In genomic region chr6:75830959-75831885, GRCh38 we compare ENCODE assay signal across 10 cellular contexts.
A peak's percentile ranks its signal among the peaks of the same experiment; 100 is the strongest.
DNase-seq lines count a peak whose midpoint lies in the region; ATAC-seq, FAIRE-seq and TF ChIP-seq lines count a peak whose summit lies in the region.
"Had no signal": no experiment of that assay in that cellular context is flagged by ENCODE, and none has a peak within 500 bp of the region (broad histone marks: within the 10 kb centered on the region; RNA-seq: fewer than 3 reads in every experiment).

No MANE protein-coding gene starts in this region.

- no peak overlapping the region for H3K27ac ChIP-seq in kidney (ENCODE audit: low read depth in 2 of 2, low read length in 2 of 2)
- H3K27ac ChIP-seq in hepatocyte: no peak overlapping the region

- no peak overlapping the region for H3K9ac ChIP-seq in kidney (ENCODE audit: low read length in 2 of 2)

- H3K9me2 ChIP-seq in hepatocyte (replicated peaks; ENCODE audit: insufficient read depth): no peaks in the 10 kb centered on the region

- CTCF ChIA-PET in activated naive CD4-positive, alpha-beta T cell treated with anti-CD3 and anti-CD28 coated beads for 36 hours (lab: Charles Lee): no interaction called here

- H3K36me3 ChIP-seq in kidney (ENCODE audit: control insufficient read depth in 1 of 2, insufficient read depth in 2 of 2, low read length in 2 of 2) (peaks cover 11 to 26% of the 10 kb centered on the region in 2 donors), hepatocyte (replicated peaks; ENCODE audit: insufficient read depth, low read depth) (no peaks in the 10 kb centered on the region)

- H3K79me2 ChIP-seq in hepatocyte: peaks cover 1% of the 10 kb centered on the region

- no peaks in the 10 kb centered on the region for H3K27me3 ChIP-seq in hepatocyte

- H3K4me2 ChIP-seq in hepatocyte: no peak overlapping the region

- intact Hi-C loops in activated naive CD4-positive, alpha-beta T cell treated with anti-CD3 and anti-CD28 coated beads for 36 hours (cut with micrococcal nuclease): loop anchor here (1.0 to 2.0 kb wide), 2 partner anchors 49 to 82 kb away; partner anchors contain the start of gene MYO6
- intact Hi-C loops in kidney (cut with DNase I): no loop called here

- no peaks in the 10 kb centered on the region for H3K9me3 ChIP-seq in kidney (ENCODE audit: control insufficient read depth in 1 of 2, low read length in 2 of 2)
- no peaks in the 10 kb centered on the region for H3K9me3 ChIP-seq in hepatocyte (ENCODE audit: low read depth)

- H3K4me3 Mint-ChIP-seq in activated naive CD4-positive, alpha-beta T cell treated with anti-CD3 and anti-CD28 coated beads for 36 hours: no peak overlapping the region
- H3K4me3 Mint-ChIP-seq in activated naive CD8-positive, alpha-beta T cell treated with anti-CD3 and anti-CD28 coated beads, Interleukin-2, amount 50 U/mL, for 24 hours: no peak overlapping the region
- H3K4me3 Mint-ChIP-seq in stimulated activated naive CD8-positive, alpha-beta T cell treated with anti-CD3 and anti-CD28 coated beads, Interleukin-15, amount 100 ng/mL, for 72 hours: no peak overlapping the region
- H3K4me3 Mint-ChIP-seq: CD8-positive, alpha-beta memory T cell; stimulated activated naive CD8-positive, alpha-beta T cell treated with anti-CD3 and anti-CD28 coated beads, Interleukin-15, Interleukin-2, amounts not matched to agents 100 ng/mL and 50 ng/mL, for 24 hours had no signal

- DNase-seq in activated naive CD4-positive, alpha-beta T cell treated with anti-CD3 and anti-CD28 coated beads for 36 hours: peak; percentile 39
- DNase-seq in activated naive CD4-positive, alpha-beta T cell (lab: John Stamatoyannopoulos, UW): no peak
- DNase-seq in activated naive CD8-positive, alpha-beta T cell treated with anti-CD3 and anti-CD28 coated beads, Interleukin-2, amount 50 U/mL, for 24 hours: no peak
- DNase-seq in stimulated activated naive CD8-positive, alpha-beta T cell treated with anti-CD3 and anti-CD28 coated beads, Interleukin-15, amount 100 ng/mL, for 72 hours: peak; percentile 5 to 28
- DNase-seq in kidney (no peak), hepatocyte (ENCODE audit: low spot score) (no peak), DMS153 (lab: John Stamatoyannopoulos, UW) (no peak)
- DNase-seq: CD8-positive, alpha-beta memory T cell had no signal

- H4K20me1 ChIP-seq in hepatocyte (ENCODE audit: insufficient read depth, poor library complexity, severe bottlenecking): no peaks in the 10 kb centered on the region

- H3K27ac Mint-ChIP-seq in activated naive CD4-positive, alpha-beta T cell treated with anti-CD3 and anti-CD28 coated beads for 36 hours: no peak overlapping the region
- no peak overlapping the region for H3K27ac Mint-ChIP-seq in activated naive CD8-positive, alpha-beta T cell treated with anti-CD3 and anti-CD28 coated beads, Interleukin-2, amount 50 U/mL, for 24 hours
- no peak overlapping the region for H3K27ac Mint-ChIP-seq in stimulated activated naive CD8-positive, alpha-beta T cell treated with anti-CD3 and anti-CD28 coated beads, Interleukin-15, amount 100 ng/mL, for 72 hours
- H3K27ac Mint-ChIP-seq: CD8-positive, alpha-beta memory T cell; stimulated activated naive CD8-positive, alpha-beta T cell treated with anti-CD3 and anti-CD28 coated beads, Interleukin-15, Interleukin-2, amounts not matched to agents 100 ng/mL and 50 ng/mL, for 24 hours had no signal

- H3K4me1 ChIP-seq in kidney (ENCODE audit: control insufficient read depth in 1 of 2, insufficient read depth in 1 of 2, low read depth in 1 of 2, low read length in 2 of 2): no peaks in the 10 kb centered on the region
- no peaks in the 10 kb centered on the region for H3K4me1 ChIP-seq in hepatocyte (ENCODE audit: insufficient read depth)

- H2AFZ ChIP-seq in hepatocyte: no peak overlapping the region

- FAIRE-seq in kidney (lab: Jason Lieb, UNC): no peak

- 91% methylated on average over 12 of the region's 12 CpGs for WGBS in hepatocyte (ENCODE audit: low lambda C conversion rate, missing lambda C conversion rate)

- no peak for TF ChIP-seq CTCF in kidney (IDR thresholded peaks at IDR 0.05; ENCODE audit: borderline replicate concordance, extremely low read depth, insufficient read depth)
- TF ChIP-seq CTCF in hepatocyte (IDR thresholded peaks at IDR 0.05; ENCODE audit: poor library complexity): no peak

- H3K4me1 Mint-ChIP-seq in activated naive CD4-positive, alpha-beta T cell treated with anti-CD3 and anti-CD28 coated beads for 36 hours (ENCODE audit: low read depth): peaks cover 9% of the 10 kb centered on the region
- peaks cover 6% of the 10 kb centered on the region for H3K4me1 Mint-ChIP-seq in activated naive CD8-positive, alpha-beta T cell treated with anti-CD3 and anti-CD28 coated beads, Interleukin-2, amount 50 U/mL, for 24 hours
- no peaks in the 10 kb centered on the region for H3K4me1 Mint-ChIP-seq in stimulated activated naive CD8-positive, alpha-beta T cell treated with anti-CD3 and anti-CD28 coated beads, Interleukin-15, amount 100 ng/mL, for 72 hours
- H3K4me1 Mint-ChIP-seq: CD8-positive, alpha-beta memory T cell had no signal

- H3K27me3 Mint-ChIP-seq in activated naive CD4-positive, alpha-beta T cell treated with anti-CD3 and anti-CD28 coated beads for 36 hours (ENCODE audit: low read depth): peaks cover 3% of the 10 kb centered on the region
- peaks cover 2% of the 10 kb centered on the region for H3K27me3 Mint-ChIP-seq in activated naive CD8-positive, alpha-beta T cell treated with anti-CD3 and anti-CD28 coated beads, Interleukin-2, amount 50 U/mL, for 24 hours
- no peaks in the 10 kb centered on the region for H3K27me3 Mint-ChIP-seq in stimulated activated naive CD8-positive, alpha-beta T cell treated with anti-CD3 and anti-CD28 coated beads, Interleukin-15, amount 100 ng/mL, for 72 hours
- H3K27me3 Mint-ChIP-seq: CD8-positive, alpha-beta memory T cell had no signal

- H3K9me3 Mint-ChIP-seq in activated naive CD4-positive, alpha-beta T cell treated with anti-CD3 and anti-CD28 coated beads for 36 hours: no peaks in the 10 kb centered on the region
- H3K9me3 Mint-ChIP-seq in activated naive CD8-positive, alpha-beta T cell treated with anti-CD3 and anti-CD28 coated beads, Interleukin-2, amount 50 U/mL, for 24 hours: no peaks in the 10 kb centered on the region
- no peaks in the 10 kb centered on the region for H3K9me3 Mint-ChIP-seq in stimulated activated naive CD8-positive, alpha-beta T cell treated with anti-CD3 and anti-CD28 coated beads, Interleukin-15, amount 100 ng/mL, for 72 hours
- H3K9me3 Mint-ChIP-seq: CD8-positive, alpha-beta memory T cell had no signal

- ATAC-seq in HG02852 (IDR thresholded peaks at IDR 0.05; ENCODE audit: unreplicated experiment): peak; percentile 92
- peak; percentile 90 for ATAC-seq in activated naive CD8-positive, alpha-beta T cell treated with anti-CD3 and anti-CD28 coated beads, Interleukin-2, amount 50 U/mL, for 24 hours
- ATAC-seq in stimulated activated naive CD8-positive, alpha-beta T cell treated with anti-CD3 and anti-CD28 coated beads, Interleukin-15, amount 100 ng/mL, for 72 hours: peak; percentile 95

- no peaks in the 10 kb centered on the region for H3K36me3 Mint-ChIP-seq in activated naive CD4-positive, alpha-beta T cell treated with anti-CD3 and anti-CD28 coated beads for 36 hours (ENCODE audit: low read depth)
- H3K36me3 Mint-ChIP-seq in activated naive CD8-positive, alpha-beta T cell treated with anti-CD3 and anti-CD28 coated beads, Interleukin-2, amount 50 U/mL, for 24 hours (ENCODE audit: low read depth): no peaks in the 10 kb centered on the region

- H3K4me3 ChIP-seq in kidney (ENCODE audit: low read length in 2 of 2): no peak overlapping the region
- no peak overlapping the region for H3K4me3 ChIP-seq in hepatocyte

Comparison
In these comparisons a context has a peak if more than half of its experiments do, and no peak if none do; other contexts are left out.
1. DNase-seq: peak in activated naive CD4-positive, alpha-beta T cell treated with anti-CD3 and anti-CD28 coated beads for 36 hours (single experiment) and stimulated activated naive CD8-positive, alpha-beta T cell treated with anti-CD3 and anti-CD28 coated beads, Interleukin-15, amount 100 ng/mL, for 72 hours (2 of 2); none in activated naive CD4-positive, alpha-beta T cell (0 of 4), activated naive CD8-positive, alpha-beta T cell treated with anti-CD3 and anti-CD28 coated beads, Interleukin-2, amount 50 U/mL, for 24 hours (single experiment), kidney (single experiment), hepatocyte (single experiment) and DMS153 (single experiment).
2. Peak in every context shown above with its lines, with median percentiles within 50 percentile points of each other: ATAC-seq.